In genomic region chr6:47277702-47278101, GRCh38 we compare ENCODE assay signal across 18 cellular contexts. TPM values are rescaled to one million over a fixed set of nuclear protein-coding genes. Genes with fewer than 3 reads are reported as not detected.
DNase-seq lines count a peak whose midpoint lies in the region; ATAC-seq and TF ChIP-seq lines count a peak whose summit lies in the region.
"Had no signal": no experiment of that assay in that cellular context is flagged by ENCODE, and none has a peak within 500 bp of the region (broad histone marks: within the 10 kb centered on the region; RNA-seq: fewer than 3 reads in every experiment).

No MANE protein-coding gene starts in this region.

- H4K91ac ChIP-seq in mesenchymal stem cell (ENCODE audit: low read length): no peak overlapping the region

- no peak overlapping the region for H2AFZ ChIP-seq in PC-9
- no peak overlapping the region for H2AFZ ChIP-seq in mesenchymal stem cell (ENCODE audit: low read depth, low read length)

- no peaks in the 10 kb centered on the region for H3K27me3 ChIP-seq in PC-9 (ENCODE audit: insufficient read depth, low read depth)
- H3K27me3 ChIP-seq in effector memory CD4-positive, alpha-beta T cell (replicated peaks; ENCODE audit: control insufficient read depth, insufficient read depth, low read length, poor library complexity, severe bottlenecking): no peaks in the 10 kb centered on the region
- H3K27me3 ChIP-seq in mesenchymal stem cell (ENCODE audit: control insufficient read depth in 1 of 2, insufficient read depth in 1 of 2, low read length in 2 of 2): no peaks in the 10 kb centered on the region

- intact Hi-C loops in PC-9 (cut with micrococcal nuclease; ENCODE audit: unreplicated experiment): no loop called here

- CTCF ChIA-PET in PC-9 (lab: Charles Lee): no interaction called here

- H3K79me1 ChIP-seq in mesenchymal stem cell (replicated peaks; ENCODE audit: low read length, poor library complexity, severe bottlenecking): peaks cover 9% of the 10 kb centered on the region

- H3K18ac ChIP-seq in mesenchymal stem cell (ENCODE audit: low read depth in 1 of 2, low read length in 2 of 2): peak overlapping the region in 1 of 2 experiments; percentile 68

- H3K27me3 Mint-ChIP-seq in endothelial cell (ENCODE audit: unreplicated experiment): no peaks in the 10 kb centered on the region
- H3K27me3 Mint-ChIP-seq: CD4-positive, alpha-beta T cell had no signal

- peaks cover 99% of the 10 kb centered on the region for H3K79me2 ChIP-seq in PC-9 (ENCODE audit: low read depth)

- no peak overlapping the region for H3K23ac ChIP-seq in mesenchymal stem cell (ENCODE audit: low read length in 2 of 2)

- no peak overlapping the region for H2BK5ac ChIP-seq in mesenchymal stem cell (ENCODE audit: low read depth, low read length, poor library complexity, severe bottlenecking)

- no TSS peak for BruUV-seq in PC-9 (replicated peaks; lab: Mats Ljungman, UMichigan)

- peaks cover 75% of the 10 kb centered on the region for H3F3A ChIP-seq in PC-9 (ENCODE audit: insufficient read depth, low read depth)

- no peak overlapping the region for H3K4me3 ChIP-seq in PC-9
- no peak overlapping the region for H3K4me3 ChIP-seq in effector memory CD4-positive, alpha-beta T cell (ENCODE audit: insufficient read depth, low read depth, low read length, poor library complexity, severe bottlenecking)
- no peak overlapping the region for H3K4me3 ChIP-seq in mesenchymal stem cell (ENCODE audit: insufficient read depth in 1 of 2, low read depth in 1 of 2, low read length in 2 of 2)
- H3K4me3 ChIP-seq: A549, K562 had no signal

- H3K4me2 ChIP-seq in PC-9 (no peak overlapping the region), mesenchymal stem cell (ENCODE audit: low read length, poor library complexity, severe bottlenecking) (no peak overlapping the region)

- peak overlapping the region in 1 of 2 experiments; percentile 60 for H3K4ac ChIP-seq in mesenchymal stem cell (ENCODE audit: low read depth in 1 of 2, low read length in 2 of 2)

- peak overlapping the region in 1 of 2 experiments; percentile 83 for H2BK12ac ChIP-seq in mesenchymal stem cell (ENCODE audit: low read length in 2 of 2)

- H3K36me3 ChIP-seq in PC-9 (ENCODE audit: low read depth) (peaks cover 89% of the 10 kb centered on the region), mesenchymal stem cell (ENCODE audit: control insufficient read depth in 1 of 2, insufficient read depth in 2 of 2, low read depth in 1 of 2, low read length in 2 of 2) (peaks cover 9 to 28% of the 10 kb centered on the region in 2 experiments)
- H3K36me3 ChIP-seq in effector memory CD4-positive, alpha-beta T cell (ENCODE audit: control insufficient read depth, insufficient read depth, low read length): no peaks in the 10 kb centered on the region

- peaks cover 11% of the 10 kb centered on the region for H3K36me3 Mint-ChIP-seq in endothelial cell (ENCODE audit: low read depth, unreplicated experiment)

- no peak overlapping the region for H3K9ac ChIP-seq in mesenchymal stem cell (ENCODE audit: low read length)

- H4K20me1 ChIP-seq in PC-9 (ENCODE audit: insufficient read depth): peaks cover 91% of the 10 kb centered on the region

- WGBS in mesenchymal stem cell: 98% methylated on average over 4 of the region's 4 CpGs

- no peak overlapping the region for H2AK5ac ChIP-seq in mesenchymal stem cell (ENCODE audit: low read length, severe bottlenecking)

- H2BK120ac ChIP-seq in mesenchymal stem cell (ENCODE audit: low read depth, low read length): no peak overlapping the region

- no peak overlapping the region for H2BK15ac ChIP-seq in mesenchymal stem cell (ENCODE audit: low read depth, poor library complexity, severe bottlenecking)

- H4K8ac ChIP-seq in mesenchymal stem cell (ENCODE audit: low read length): no peak overlapping the region

- POLR2A ChIA-PET in PC-9 (lab: Charles Lee; ENCODE audit: unreplicated experiment): no interaction called here

- H3K4me1 ChIP-seq in PC-9 (replicated peaks; ENCODE audit: insufficient read depth) (peaks cover 37% of the 10 kb centered on the region), mesenchymal stem cell (ENCODE audit: control insufficient read depth, insufficient read depth, low read depth, low read length) (no peaks in the 10 kb centered on the region)
- no peaks in the 10 kb centered on the region for H3K4me1 ChIP-seq in effector memory CD4-positive, alpha-beta T cell (ENCODE audit: control insufficient read depth, insufficient read depth, low read length, poor library complexity, severe bottlenecking)

- peak; percentile 38 for DNase-seq in NCI-H82 (lab: John Stamatoyannopoulos, UW)
- DNase-seq in NCI-H82 treated with DMSO at 0.1 percent for 48 hours (lab: John Stamatoyannopoulos, UW; ENCODE audit: unreplicated experiment): no peak
- no peak for DNase-seq in PC-9
- DNase-seq in endothelial cell (ENCODE audit: low spot score): no peak
- no peak for DNase-seq in effector memory CD4-positive, alpha-beta T cell
- no peak for DNase-seq in mesenchymal stem cell
- DNase-seq in NCI-H1694 treated with DMSO at 0.1 percent for 48 hours (lab: John Stamatoyannopoulos, UW): no peak
- DNase-seq: AML-193; CD4-positive, alpha-beta T cell; GOT3; H7 had no signal

- H3K9me3 ChIP-seq in PC-9 (ENCODE audit: insufficient read depth, low read depth) (no peaks in the 10 kb centered on the region), mesenchymal stem cell (ENCODE audit: control insufficient read depth, low read length) (no peaks in the 10 kb centered on the region)
- H3K9me3 ChIP-seq in effector memory CD4-positive, alpha-beta T cell (ENCODE audit: control insufficient read depth, low read length): no peaks in the 10 kb centered on the region
- H3K9me3 ChIP-seq: A549 had no signal

- no peak overlapping the region for H3K4me3 Mint-ChIP-seq in endothelial cell (ENCODE audit: unreplicated experiment)
- H3K4me3 Mint-ChIP-seq: CD4-positive, alpha-beta T cell had no signal

- no peaks in the 10 kb centered on the region for H3K9me3 Mint-ChIP-seq in endothelial cell (ENCODE audit: unreplicated experiment)
- H3K9me3 Mint-ChIP-seq: CD4-positive, alpha-beta T cell had no signal

- H3K27ac ChIP-seq in PC-9: peak overlapping the region; percentile 28
- no peak overlapping the region for H3K27ac ChIP-seq in effector memory CD4-positive, alpha-beta T cell (ENCODE audit: insufficient read depth, low read length, poor library complexity, severe bottlenecking)
- no peak overlapping the region for H3K27ac ChIP-seq in mesenchymal stem cell (ENCODE audit: low read length, poor library complexity, severe bottlenecking)
- H3K27ac ChIP-seq: 22Rv1, A549, C4-2B, HL-60 had no signal

- ATAC-seq in GM19023 (IDR thresholded peaks at IDR 0.05; ENCODE audit: unreplicated experiment): no peak
- ATAC-seq: A549, HCT116, K562 had no signal

- peaks cover 16% of the 10 kb centered on the region for H3K4me1 Mint-ChIP-seq in endothelial cell (ENCODE audit: unreplicated experiment)

- TF ChIP-seq CTCF in PC-9 (conservative IDR thresholded peaks at IDR 0.05) (no peak), endothelial cell (IDR thresholded peaks at IDR 0.05; ENCODE audit: unreplicated experiment) (no peak)

- H3K27ac Mint-ChIP-seq in endothelial cell (ENCODE audit: unreplicated experiment): peak overlapping the region; percentile 1
- H3K27ac Mint-ChIP-seq: CD4-positive, alpha-beta T cell had no signal

- no peaks in the 10 kb centered on the region for H3K9me2 ChIP-seq in PC-9 (ENCODE audit: insufficient read depth)

- H3K14ac ChIP-seq in mesenchymal stem cell (ENCODE audit: low read length in 2 of 2): peak overlapping the region in 1 of 2 experiments; percentile 81

RNA-seq across cellular contexts. Expression of gene TNFRSF21, which starts 32.0 kb away (rescaled TPM):
- total RNA-seq in PC-9 (2021): 172 and 219 TPM in 2 replicates
- 32.5 TPM for total RNA-seq in endothelial cell (ENCODE audit: unreplicated experiment)
- 214 TPM for polyA plus RNA-seq in mesenchymal stem cell (2013, experiment 1 of 2)
- polyA plus RNA-seq in mesenchymal stem cell (2013, experiment 2 of 2): 215 TPM
